In genomic region chr10:14535497-14536199, GRCh38 we compare ENCODE assay signal across 23 cellular contexts.
DNase-seq lines count a peak whose midpoint lies in the region; ATAC-seq, FAIRE-seq and TF ChIP-seq lines count a peak whose summit lies in the region.
"Had no signal": no experiment of that assay in that cellular context is flagged by ENCODE, and none has a peak within 500 bp of the region (broad histone marks: within the 10 kb centered on the region; RNA-seq: fewer than 3 reads in every experiment).

No MANE protein-coding gene starts in this region.

- H3K27ac Mint-ChIP-seq in activated T-cell treated with anti-CD3 and anti-CD28 coated beads, Interleukin-2, amount 50 U/mL, for 24 hours, result peak overlapping the region; percentile 87
- peak overlapping the region; percentile 80 for H3K27ac Mint-ChIP-seq in activated CD4-positive, alpha-beta memory T cell treated with anti-CD3 and anti-CD28 coated beads for 36 hours
- H3K27ac Mint-ChIP-seq: memory B cell; neural progenitor cell; stimulated activated memory B cell treated with anti-CD40 and anti-IgM and Interleukin-4, amounts not matched to agents 10 μg/mL and 1 μg/mL and 100 μg/mL, for 72 hours had no signal

- H3K9me3 ChIP-seq in small intestine (ENCODE audit: control insufficient read depth, low read depth) (no peaks in the 10 kb centered on the region), spleen (no peaks in the 10 kb centered on the region)
- H3K9me3 ChIP-seq: heart right ventricle had no signal

- POLR2A ChIA-PET in activated CD4-positive, alpha-beta memory T cell treated with anti-CD3 and anti-CD28 coated beads for 36 hours (lab: Charles Lee), result no interaction called here

- H3K36me3 ChIP-seq in small intestine (ENCODE audit: control insufficient read depth in 2 of 2, insufficient read depth in 2 of 2, low read length in 2 of 2) (no peaks in the 10 kb centered on the region), spleen (peaks cover 0 to 72% (median 6%) of the 10 kb centered on the region in 6 donors)
- H3K36me3 ChIP-seq: neural progenitor cell had no signal

- no peak for TF ChIP-seq POLR2A in spleen (IDR thresholded peaks at IDR 0.05)

- 30 to 59% (median 48%) methylated on average over 7 of the region's 7 CpGs for WGBS in small intestine, 3 donors
- WGBS in spleen, 5 donors, result 74 to 86% (median 80%) methylated on average over 7 of the region's 7 CpGs

- no peak for DNase-seq in activated T-cell treated with anti-CD3 and anti-CD28 coated beads, Interleukin-2, amount 50 U/mL, for 24 hours
- DNase-seq in activated T-cell treated with anti-CD3 and anti-CD28 coated beads, Interleukin-2, amount 50 U/mL, for 1 hour, result no peak
- peak; percentile 61 for DNase-seq in activated CD4-positive, alpha-beta memory T cell treated with anti-CD3 and anti-CD28 coated beads for 36 hours
- DNase-seq in left colon (no peak), small intestine (peak; percentile 67), NCI-H128 (lab: John Stamatoyannopoulos, UW; ENCODE audit: unreplicated experiment) (no peak), spleen (no peak)
- DNase-seq: ACHN; activated CD4-positive, alpha-beta T cell treated with anti-CD3 and anti-CD28 coated beads for 1 hour; GOT3; heart right ventricle; NCI-H146; NCI-H774; OCI-M1; SHP77 treated with DMSO at 0.1 percent for 48 hours; stimulated activated CD4-positive, alpha-beta T cell treated with anti-CD3 and anti-CD28 coated beads, Interleukin-15, amount 100 ng/mL, for 24 hours had no signal

- TF ChIP-seq CTCF in spleen (IDR thresholded peaks at IDR 0.05 in 8 of 11, conservative IDR thresholded peaks at IDR 0.05 in 3 of 11), result no peak

- no peak overlapping the region for H3K4me3 Mint-ChIP-seq in activated T-cell treated with anti-CD3 and anti-CD28 coated beads, Interleukin-2, amount 50 U/mL, for 24 hours
- no peak overlapping the region for H3K4me3 Mint-ChIP-seq in activated CD4-positive, alpha-beta memory T cell treated with anti-CD3 and anti-CD28 coated beads for 36 hours
- H3K4me3 Mint-ChIP-seq: memory B cell; neural progenitor cell; stimulated activated memory B cell treated with anti-CD40 and anti-IgM and Interleukin-4, amounts not matched to agents 10 μg/mL and 1 μg/mL and 100 μg/mL, for 72 hours had no signal

- FAIRE-seq in small intestine (lab: Jason Lieb, UNC), result no peak
- FAIRE-seq: astrocyte, colon, islet of Langerhans had no signal

- H3K4me1 Mint-ChIP-seq in activated T-cell treated with anti-CD3 and anti-CD28 coated beads, Interleukin-2, amount 50 U/mL, for 24 hours (ENCODE audit: low read depth), result peaks cover 86% of the 10 kb centered on the region
- peaks cover 82% of the 10 kb centered on the region for H3K4me1 Mint-ChIP-seq in activated CD4-positive, alpha-beta memory T cell treated with anti-CD3 and anti-CD28 coated beads for 36 hours (ENCODE audit: low read depth)

- H3K4me1 ChIP-seq in small intestine (ENCODE audit: control insufficient read depth in 2 of 2, insufficient read depth in 1 of 2, low read depth in 1 of 2, low read length in 1 of 2) (peaks cover 4 to 5% of the 10 kb centered on the region in 2 donors), spleen (peaks cover 0 to 98% (median 23%) of the 10 kb centered on the region in 6 donors)
- H3K4me1 ChIP-seq: neural progenitor cell had no signal

- ATAC-seq in left colon, result peak; percentile 5
- ATAC-seq in GM18907 (IDR thresholded peaks at IDR 0.05; ENCODE audit: unreplicated experiment), result no peak
- ATAC-seq: stimulated activated memory B cell treated with anti-CD40 and anti-IgM and Interleukin-4, amounts not matched to agents 10 μg/mL and 1 μg/mL and 100 μg/mL, for 72 hours had no signal

- intact Hi-C loops in activated CD4-positive, alpha-beta memory T cell treated with anti-CD3 and anti-CD28 coated beads for 36 hours (cut with micrococcal nuclease), result loop anchor here (2.0 to 5.0 kb wide), 2 partner anchors 15 to 287 kb away; no protein-coding TSS in a partner anchor
- intact Hi-C loops in left colon (cut with DNase I, micrococcal nuclease) (loop anchor here in 1 of 2 donors (5.0 kb wide), 1 partner anchor 287 kb away; no protein-coding TSS in a partner anchor), spleen (cut with DNase I; ENCODE audit: low total_unique reads) (loop anchor here (5.0 kb wide), 1 partner anchor 302 kb away; the partner anchor contains the start of genes CDNF, HSPA14 and MSANTD7)

- H3K27ac ChIP-seq in small intestine (ENCODE audit: low read depth in 1 of 2, low read length in 1 of 2) (peak overlapping the region in 1 of 2 donors; percentile 31), spleen (peak overlapping the region in 1 of 8 donors; percentile 57)
- H3K27ac ChIP-seq: neural progenitor cell had no signal

- CTCF ChIA-PET in activated CD4-positive, alpha-beta memory T cell treated with anti-CD3 and anti-CD28 coated beads for 36 hours (lab: Charles Lee), result interaction anchor here (1.0 to 3.4 kb wide), 9 partner anchors 10 to 354 kb away, joined by 3 to 23 read pairs (median 7); partner anchors contain the start of genes HSPA14 and MSANTD7

- H3K9me3 Mint-ChIP-seq in activated T-cell treated with anti-CD3 and anti-CD28 coated beads, Interleukin-2, amount 50 U/mL, for 24 hours, result no peaks in the 10 kb centered on the region
- no peaks in the 10 kb centered on the region for H3K9me3 Mint-ChIP-seq in activated CD4-positive, alpha-beta memory T cell treated with anti-CD3 and anti-CD28 coated beads for 36 hours
- H3K9me3 Mint-ChIP-seq: memory B cell; neural progenitor cell; stimulated activated memory B cell treated with anti-CD40 and anti-IgM and Interleukin-4, amounts not matched to agents 10 μg/mL and 1 μg/mL and 100 μg/mL, for 72 hours had no signal

- H3K4me3 ChIP-seq in small intestine (ENCODE audit: low read depth in 1 of 2, low read length in 2 of 2) (no peak overlapping the region), spleen (no peak overlapping the region)
- H3K4me3 ChIP-seq: heart right ventricle, neural progenitor cell had no signal

- no peaks in the 10 kb centered on the region for H3K27me3 ChIP-seq in small intestine (ENCODE audit: control insufficient read depth in 2 of 2, insufficient read depth in 2 of 2, low read length in 2 of 2)
- no peaks in the 10 kb centered on the region for H3K27me3 ChIP-seq in spleen (replicated peaks in 1 of 7)
- H3K27me3 ChIP-seq: heart right ventricle, neural progenitor cell had no signal

- H3K27me3 Mint-ChIP-seq in activated T-cell treated with anti-CD3 and anti-CD28 coated beads, Interleukin-2, amount 50 U/mL, for 24 hours, result no peaks in the 10 kb centered on the region
- H3K27me3 Mint-ChIP-seq in activated CD4-positive, alpha-beta memory T cell treated with anti-CD3 and anti-CD28 coated beads for 36 hours, result no peaks in the 10 kb centered on the region
- H3K27me3 Mint-ChIP-seq: memory B cell; stimulated activated memory B cell treated with anti-CD40 and anti-IgM and Interleukin-4, amounts not matched to agents 10 μg/mL and 1 μg/mL and 100 μg/mL, for 72 hours had no signal

- peaks cover 89% of the 10 kb centered on the region for H3K36me3 Mint-ChIP-seq in activated T-cell treated with anti-CD3 and anti-CD28 coated beads, Interleukin-2, amount 50 U/mL, for 24 hours (ENCODE audit: low read depth)
- peaks cover 23% of the 10 kb centered on the region for H3K36me3 Mint-ChIP-seq in activated CD4-positive, alpha-beta memory T cell treated with anti-CD3 and anti-CD28 coated beads for 36 hours

Comparison
In these comparisons a context has a peak if more than half of its experiments do, and no peak if none do; other contexts are left out.
1. DNase-seq: peak in activated CD4-positive, alpha-beta memory T cell treated with anti-CD3 and anti-CD28 coated beads for 36 hours (single experiment) and small intestine (single experiment); none in activated T-cell treated with anti-CD3 and anti-CD28 coated beads, Interleukin-2, amount 50 U/mL, for 24 hours (single experiment), activated T-cell treated with anti-CD3 and anti-CD28 coated beads, Interleukin-2, amount 50 U/mL, for 1 hour (single experiment), left colon (0 of 2), NCI-H128 (single experiment) and spleen (single experiment).